ENCODE assay signal across 27 cellular contexts in the genomic region with DNA sequence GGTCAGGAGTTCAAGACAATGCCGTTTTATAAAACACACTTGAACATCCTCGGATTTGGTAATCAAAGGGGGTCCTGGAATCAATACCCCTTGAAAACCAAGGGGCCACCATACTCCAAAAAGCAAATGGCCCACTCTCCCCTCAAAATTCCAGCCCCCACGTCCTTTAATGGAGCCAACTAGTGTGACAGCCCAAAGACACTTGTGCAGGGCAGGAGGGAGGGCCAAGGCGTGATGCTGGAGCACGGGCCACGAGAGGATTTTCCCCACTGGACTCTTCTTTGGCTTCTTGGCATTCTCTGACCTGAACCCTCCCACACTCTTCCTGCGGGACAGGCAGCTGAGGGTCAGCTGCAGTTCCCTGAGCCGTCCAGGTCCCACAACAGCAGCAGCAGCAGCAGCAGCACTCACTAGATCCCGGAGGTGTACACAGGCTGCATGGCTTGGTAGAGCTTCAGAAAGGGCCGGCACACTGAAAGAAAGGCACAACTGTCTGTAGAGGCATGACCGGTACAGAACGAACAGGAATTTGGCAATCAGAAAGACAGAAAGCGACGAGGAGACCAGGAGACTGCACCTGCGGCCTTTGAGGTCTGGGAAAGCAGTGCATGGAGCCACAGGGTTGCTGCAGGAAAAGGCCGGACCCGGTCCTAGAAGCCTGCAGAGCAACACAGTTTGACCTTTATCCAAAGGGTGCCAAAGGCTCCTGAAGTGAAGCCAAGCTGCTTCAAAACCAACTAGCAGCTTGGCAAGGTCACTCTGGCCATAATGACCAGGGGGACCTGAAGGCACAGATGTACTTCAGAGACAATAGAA.
DNase-seq lines count a peak whose midpoint lies in the region; ATAC-seq, FAIRE-seq and TF ChIP-seq lines count a peak whose summit lies in the region.
"Had no signal": no experiment of that assay in that cellular context is flagged by ENCODE, and none has a peak within 500 bp of the region (broad histone marks: within the 10 kb centered on the region; RNA-seq: fewer than 3 reads in every experiment).

No MANE protein-coding gene starts in this region.

- H3K9ac ChIP-seq in endodermal cell (ENCODE audit: extremely low read depth, low read length, poor library complexity, severe bottlenecking): no peak overlapping the region

- FAIRE-seq in GM12891 (lab: Jason Lieb, UNC) (no peak), GM12892 (lab: Jason Lieb, UNC) (no peak)
- FAIRE-seq: GM12878, K562, RCC 7860 had no signal

- peaks cover 40% of the 10 kb centered on the region for H3K36me3 Mint-ChIP-seq in endodermal cell (ENCODE audit: low read depth)
- H3K36me3 Mint-ChIP-seq in memory B cell: peaks cover 16% of the 10 kb centered on the region
- H3K36me3 Mint-ChIP-seq in osteocyte (ENCODE audit: unreplicated experiment): peaks cover 24% of the 10 kb centered on the region
- H3K36me3 Mint-ChIP-seq in activated T-cell treated with anti-CD3 and anti-CD28 coated beads, Interleukin-2, amount 50 U/mL, for 4 hours (ENCODE audit: insufficient read depth): no peaks in the 10 kb centered on the region
- H3K36me3 Mint-ChIP-seq: CD4-positive, alpha-beta memory T cell had no signal

- H3K9me3 Mint-ChIP-seq in endodermal cell (no peaks in the 10 kb centered on the region), memory B cell (no peaks in the 10 kb centered on the region), osteocyte (ENCODE audit: unreplicated experiment) (no peaks in the 10 kb centered on the region)
- no peaks in the 10 kb centered on the region for H3K9me3 Mint-ChIP-seq in activated T-cell treated with anti-CD3 and anti-CD28 coated beads, Interleukin-2, amount 50 U/mL, for 4 hours

- no peaks in the 10 kb centered on the region for H3K9me3 ChIP-seq in endodermal cell (ENCODE audit: control insufficient read depth, low read length)
- H3K9me3 ChIP-seq: SJCRH30 had no signal

- H3K4me1 ChIP-seq in endodermal cell (ENCODE audit: control insufficient read depth, insufficient read depth, low read length): peaks cover 7% of the 10 kb centered on the region

- H3K4me1 Mint-ChIP-seq in endodermal cell (peaks cover 13% of the 10 kb centered on the region), memory B cell (no peaks in the 10 kb centered on the region), osteocyte (ENCODE audit: unreplicated experiment) (peaks cover 12% of the 10 kb centered on the region)
- H3K4me1 Mint-ChIP-seq in activated T-cell treated with anti-CD3 and anti-CD28 coated beads, Interleukin-2, amount 50 U/mL, for 4 hours (ENCODE audit: low read depth): no peaks in the 10 kb centered on the region
- H3K4me1 Mint-ChIP-seq: CD4-positive, alpha-beta memory T cell had no signal

- DNase-seq in coronary artery (ENCODE audit: low spot score): peak; percentile 61
- no peak for DNase-seq in endodermal cell
- DNase-seq in memory B cell (ENCODE audit: low spot score in 2 of 2): no peak
- DNase-seq in osteocyte (ENCODE audit: extremely low spot score, unreplicated experiment): peak; percentile 59
- DNase-seq in activated T-cell treated with anti-CD3 and anti-CD28 coated beads, Interleukin-2, amount 50 U/mL, for 4 hours: no peak
- DNase-seq in GM12891 (ENCODE audit: insufficient read length, low spot score): no peak
- DNase-seq in GM12892 (ENCODE audit: insufficient read length): no peak
- DNase-seq in stimulated activated CD4-positive, alpha-beta T cell treated with anti-CD3 and anti-CD28 coated beads, Interleukin-2, amount 100 ng/mL, for 24 hours: no peak
- DNase-seq: C1 segment of cervical spinal cord; CD4-positive, alpha-beta memory T cell; COR-L47; DMS79; EL; GDM1; H7; Kasumi-1; NCI-H1092 treated with DMSO at 0.1 percent for 48 hours; NCI-H1436; NCI-H187; NCI-H2171 treated with DMSO at 0.1 percent for 48 hours; NCI-H345; NCI-H524; NCI-H774; SJCRH30 had no signal

- TF ChIP-seq POLR2A in GM12891 (IDR thresholded peaks at IDR 0.05; ENCODE audit: low read depth, low read length) (no peak), GM12892 (IDR thresholded peaks at IDR 0.05; ENCODE audit: low read depth, low read length) (no peak)

- peaks cover 26% of the 10 kb centered on the region for H3K36me3 ChIP-seq in endodermal cell (ENCODE audit: control insufficient read depth, insufficient read depth, low read length)

- H3K27ac Mint-ChIP-seq in endodermal cell (peak overlapping the region; percentile 69), memory B cell (peak overlapping the region; percentile 68), osteocyte (ENCODE audit: unreplicated experiment) (no peak overlapping the region)
- H3K27ac Mint-ChIP-seq: CD4-positive, alpha-beta memory T cell had no signal

- ATAC-seq in memory B cell (ENCODE audit: low read depth): no peak
- ATAC-seq in activated T-cell treated with anti-CD3 and anti-CD28 coated beads, Interleukin-2, amount 50 U/mL, for 4 hours: no peak
- ATAC-seq: GM12878, K562 had no signal

- H3K27me3 Mint-ChIP-seq in endodermal cell (ENCODE audit: insufficient read depth) (peaks cover 1% of the 10 kb centered on the region), memory B cell (no peaks in the 10 kb centered on the region), osteocyte (ENCODE audit: unreplicated experiment) (no peaks in the 10 kb centered on the region)
- H3K27me3 Mint-ChIP-seq in activated T-cell treated with anti-CD3 and anti-CD28 coated beads, Interleukin-2, amount 50 U/mL, for 4 hours (ENCODE audit: low read depth): no peaks in the 10 kb centered on the region
- H3K27me3 Mint-ChIP-seq: CD4-positive, alpha-beta memory T cell had no signal

- H3K27ac ChIP-seq in coronary artery (no peak overlapping the region), endodermal cell (ENCODE audit: low read depth, low read length) (no peak overlapping the region)
- H3K27ac ChIP-seq: SJCRH30 had no signal

- no peak overlapping the region for H3K4me3 Mint-ChIP-seq in endodermal cell
- H3K4me3 Mint-ChIP-seq in memory B cell: no peak overlapping the region
- no peak overlapping the region for H3K4me3 Mint-ChIP-seq in osteocyte (ENCODE audit: unreplicated experiment)
- H3K4me3 Mint-ChIP-seq in activated T-cell treated with anti-CD3 and anti-CD28 coated beads, Interleukin-2, amount 50 U/mL, for 4 hours: no peak overlapping the region
- H3K4me3 Mint-ChIP-seq: CD4-positive, alpha-beta memory T cell had no signal

- H3K27me3 ChIP-seq in endodermal cell (ENCODE audit: control insufficient read depth, insufficient read depth, low read length, poor library complexity, severe bottlenecking): no peaks in the 10 kb centered on the region
- H3K27me3 ChIP-seq: SJCRH30 had no signal

- H3K4me3 ChIP-seq in coronary artery (no peak overlapping the region), endodermal cell (ENCODE audit: low read length) (no peak overlapping the region)
- H3K4me3 ChIP-seq: GM12878, K562, SJCRH30 had no signal

- no peak for TF ChIP-seq CTCF in coronary artery (IDR thresholded peaks at IDR 0.05)
- no peak for TF ChIP-seq CTCF in endodermal cell (conservative IDR thresholded peaks at IDR 0.05)
- TF ChIP-seq CTCF in osteocyte (IDR thresholded peaks at IDR 0.05): no peak

- 92 to 97% methylated on average over 11 to 17 of the region's 17 CpGs for WGBS in endodermal cell (ENCODE audit: insufficient coverage in 1 of 2, insufficient read length in 1 of 2), 2 experiments

TF ChIP-seq in GM12891, 5 proteins besides CTCF, POLR2A, EP300 and RAD21:
- no peak for TF ChIP-seq POLR2AphosphoS5 (IDR thresholded peaks at IDR 0.05; ENCODE audit: low read depth, low read length)
- TF ChIP-seq TAF1 (IDR thresholded peaks at IDR 0.05; ENCODE audit: low read depth, low read length): no peak
- TF ChIP-seq POU2F2 (IDR thresholded peaks at IDR 0.05; ENCODE audit: low read depth, low read length): no peak
- TF ChIP-seq PAX5 (IDR thresholded peaks at IDR 0.05; ENCODE audit: insufficient read depth, low read length, severe bottlenecking): no peak
- no peak for TF ChIP-seq SPI1 (IDR thresholded peaks at IDR 0.05; ENCODE audit: low read depth, low read length)

Comparison
In these comparisons a context has a peak if more than half of its experiments do, and no peak if none do; other contexts are left out.
1. DNase-seq: peak in coronary artery (single experiment) and osteocyte (single experiment); none in endodermal cell (single experiment), memory B cell (0 of 2), activated T-cell treated with anti-CD3 and anti-CD28 coated beads, Interleukin-2, amount 50 U/mL, for 4 hours (single experiment), GM12891 (single experiment), GM12892 (single experiment) and stimulated activated CD4-positive, alpha-beta T cell treated with anti-CD3 and anti-CD28 coated beads, Interleukin-2, amount 100 ng/mL, for 24 hours (0 of 2).